2 cellular contexts compared by ENCODE assay signal in genomic region chr19:1455336-1456120, GRCh38.
A peak's percentile ranks its signal among the peaks of the same experiment; 100 is the strongest.
TF ChIP-seq lines count a peak whose summit lies in the region.

No MANE protein-coding gene starts in this region.

TF ChIP-seq in HEK293, 187 proteins besides CTCF, POLR2A, EP300 and RAD21 (continues in another document):
- TF ChIP-seq ZBTB6 (tag by site-specific recombination; IDR thresholded peaks at IDR 0.05), result peak; percentile 92
- peak; percentile 61; the same call in 1 of the 2 replicates for TF ChIP-seq ZNF2 (tag by site-specific recombination; IDR thresholded peaks at IDR 0.05)
- no peak for TF ChIP-seq ZNF184 (tag by site-specific recombination; IDR thresholded peaks at IDR 0.05)
- peak; percentile 65 for TF ChIP-seq EGR2 (tag by site-specific recombination; IDR thresholded peaks at IDR 0.05; ENCODE audit: low read depth)
- no peak for TF ChIP-seq HOXC10 (CRISPR knock-in tag; IDR thresholded peaks at IDR 0.05)
- TF ChIP-seq SCRT2 (tag by site-specific recombination; IDR thresholded peaks at IDR 0.05), result peak; percentile 83
- peak; percentile 89 for TF ChIP-seq HIC1 (tag by site-specific recombination; IDR thresholded peaks at IDR 0.05)
- TF ChIP-seq KLF8 (tag by site-specific recombination; IDR thresholded peaks at IDR 0.05), result peak; percentile 94
- TF ChIP-seq ZBTB26 (tag by site-specific recombination; optimal IDR thresholded peaks at IDR 0.05), result peak; percentile 34
- peak; percentile 64; the same call in 1 of the 2 replicates for TF ChIP-seq ZNF341 (tag by site-specific recombination; IDR thresholded peaks at IDR 0.05; ENCODE audit: low read depth)
- TF ChIP-seq PATZ1 (tag by site-specific recombination; IDR thresholded peaks at IDR 0.05), result peak; percentile 59
- TF ChIP-seq AEBP2 (tag by site-specific recombination; IDR thresholded peaks at IDR 0.05; ENCODE audit: borderline replicate concordance), result no peak
- TF ChIP-seq ZNF629 (tag by site-specific recombination; IDR thresholded peaks at IDR 0.05), result no peak
- peak; percentile 84 for TF ChIP-seq SP2 (tag by site-specific recombination; IDR thresholded peaks at IDR 0.05)
- TF ChIP-seq SP3 (tag by site-specific recombination; IDR thresholded peaks at IDR 0.05), result peak; percentile 93
- peak; percentile 5; the same call in 1 of the 2 replicates for TF ChIP-seq ZBTB17 (tag by site-specific recombination; IDR thresholded peaks at IDR 0.05)
- TF ChIP-seq KLF9 (tag by site-specific recombination; IDR thresholded peaks at IDR 0.05; ENCODE audit: low read depth), result peak; percentile 77
- TF ChIP-seq ZNF132 (tag by site-specific recombination; IDR thresholded peaks at IDR 0.05; ENCODE audit: borderline replicate concordance), result no peak
- TF ChIP-seq KLF10 (tag by site-specific recombination; IDR thresholded peaks at IDR 0.05), result peak; percentile 43; the same call in 1 of the 2 replicates
- no peak for TF ChIP-seq ZNF510 (tag by site-specific recombination; IDR thresholded peaks at IDR 0.05; ENCODE audit: insufficient replicate concordance)
- TF ChIP-seq GLIS1 (tag by site-specific recombination; IDR thresholded peaks at IDR 0.05), result peak; percentile 54; the same call in 1 of the 2 replicates

TF ChIP-seq in GM12878, 131 proteins besides CTCF, POLR2A, EP300 and RAD21:
- TF ChIP-seq PAX8 (IDR thresholded peaks at IDR 0.05), result no peak
- no peak for TF ChIP-seq ATF2 (IDR thresholded peaks at IDR 0.05; ENCODE audit: low read length)
- peak; percentile 22; the same call in 1 of the 2 replicates for TF ChIP-seq SPI1 (IDR thresholded peaks at IDR 0.05; ENCODE audit: borderline replicate concordance, insufficient read depth, low read depth, low read length)
